Comparison of ENCODE assay signal across 1 cellular context in genomic region chr22:27690596-27690995, GRCh38.
TF ChIP-seq lines count a peak whose summit lies in the region.

No MANE protein-coding gene starts in this region.

TF ChIP-seq in GM23338, 12 proteins besides CTCF, POLR2A, EP300 and RAD21 (continued from another document):
- no peak for TF ChIP-seq REST (IDR thresholded peaks at IDR 0.05; ENCODE audit: unreplicated experiment)
